In the genomic region with DNA sequence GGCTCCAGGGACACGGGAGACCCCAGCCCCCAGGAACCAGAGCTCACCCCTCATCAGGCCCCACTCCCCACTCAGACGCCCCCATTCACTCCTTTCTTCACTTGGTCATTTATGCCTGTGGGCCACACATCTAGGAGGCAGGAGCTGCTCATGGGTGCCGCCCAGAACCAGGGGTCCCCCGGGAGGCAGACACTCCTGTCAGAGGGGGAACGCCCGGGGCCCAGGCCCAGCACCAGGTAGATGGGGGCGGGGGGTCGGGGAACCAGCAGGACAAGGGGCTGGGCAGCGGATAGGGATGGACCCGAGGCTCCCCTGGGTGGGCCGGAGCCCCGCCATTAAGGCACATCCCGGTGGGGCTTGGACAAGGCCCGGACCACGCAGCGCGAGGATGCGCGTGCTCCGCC, we compare ENCODE assay signal across 9 cellular contexts. TPM values are rescaled to one million over a fixed set of nuclear protein-coding genes. Genes with fewer than 3 reads are reported as not detected.
DNase-seq lines count a peak whose midpoint lies in the region; ATAC-seq and TF ChIP-seq lines count a peak whose summit lies in the region.
"Had no signal": no experiment of that assay in that cellular context is flagged by ENCODE, and none has a peak within 500 bp of the region (broad histone marks: within the 10 kb centered on the region; RNA-seq: fewer than 3 reads in every experiment).

No MANE protein-coding gene starts in this region.

- H3K27ac ChIP-seq in OCI-LY3 (ENCODE audit: low read length) = no peak overlapping the region

- H3K27me3 ChIP-seq in OCI-LY3 (ENCODE audit: low read depth, low read length) = peaks cover 3% of the 10 kb centered on the region; the same call in 1 of the 2 replicates

- H3K4me1 ChIP-seq in OCI-LY3 (ENCODE audit: low read length) = no peaks in the 10 kb centered on the region

- H3K4me3 ChIP-seq in OCI-LY3 (ENCODE audit: low read length) = no peak overlapping the region

- H4K20me1 ChIP-seq in OCI-LY3 (ENCODE audit: insufficient read depth, low read length) = no peaks in the 10 kb centered on the region

- TF ChIP-seq CTCF in OCI-LY3 (IDR thresholded peaks at IDR 0.05; ENCODE audit: low read depth, low read length) = no peak

- no peak overlapping the region for H3K9ac ChIP-seq in OCI-LY3 (ENCODE audit: low read length)

- H3K9me3 ChIP-seq in OCI-LY3 (ENCODE audit: insufficient read depth, low read length) = no peaks in the 10 kb centered on the region

- peak; percentile 3 for ATAC-seq in esophagus mucosa

- H2AFZ ChIP-seq in OCI-LY3 (ENCODE audit: low read depth, low read length) = no peak overlapping the region

- H3K36me3 ChIP-seq in OCI-LY3 (replicated peaks; ENCODE audit: low read depth, low read length) = no peaks in the 10 kb centered on the region

- H3K4me2 ChIP-seq in OCI-LY3 (ENCODE audit: low read length) = peak overlapping the region; percentile 22; the same call in 1 of the 2 replicates

- peak; percentile 67 for DNase-seq in NCI-H146 (lab: John Stamatoyannopoulos, UW)
- DNase-seq in NCI-H146 treated with DMSO at 0.1 percent for 48 hours (lab: John Stamatoyannopoulos, UW; ENCODE audit: unreplicated experiment) = no peak
- peak; percentile 47 for DNase-seq in retina
- no peak for DNase-seq in NCI-H345 (lab: John Stamatoyannopoulos, UW)
- DNase-seq in NCI-H187 treated with DMSO at 0.1 percent for 48 hours (lab: John Stamatoyannopoulos, UW) = no peak
- DNase-seq in hypothalamus (lab: John Stamatoyannopoulos, UW) = no peak

- H3K79me2 ChIP-seq in OCI-LY3 (ENCODE audit: low read length) = no peaks in the 10 kb centered on the region

RNA-seq across cellular contexts. Expression of a gene that starts 11.8 kb away (rescaled TPM):
- not detected for total RNA-seq in esophagus mucosa
- total RNA-seq: ureter had no signal

RNA-seq across cellular contexts. Expression of a gene that starts 16.1 kb away (rescaled TPM):
- 34.9 TPM for total RNA-seq in esophagus mucosa

RNA-seq across cellular contexts. Expression of a gene that starts 16.2 kb away (rescaled TPM):
- 35.8 TPM for total RNA-seq in esophagus mucosa

RNA-seq across cellular contexts. Expression of a gene that starts 22.3 kb away (rescaled TPM):
- total RNA-seq in esophagus mucosa = not detected
- total RNA-seq: ureter had no signal

RNA-seq across cellular contexts. Expression of a gene that starts 33.0 kb away (rescaled TPM):
- total RNA-seq in esophagus mucosa = 10.2 TPM

Comparison
In these comparisons a context has a peak if more than half of its experiments do, and no peak if none do; other contexts are left out.
1. DNase-seq: peak in NCI-H146 (single experiment) and retina (single experiment); none in NCI-H146 treated with DMSO at 0.1 percent for 48 hours (single experiment), NCI-H345 (single experiment), NCI-H187 treated with DMSO at 0.1 percent for 48 hours (single experiment) and hypothalamus (0 of 51).